Comparison of ENCODE assay signal across 9 cellular contexts in the genomic region with DNA sequence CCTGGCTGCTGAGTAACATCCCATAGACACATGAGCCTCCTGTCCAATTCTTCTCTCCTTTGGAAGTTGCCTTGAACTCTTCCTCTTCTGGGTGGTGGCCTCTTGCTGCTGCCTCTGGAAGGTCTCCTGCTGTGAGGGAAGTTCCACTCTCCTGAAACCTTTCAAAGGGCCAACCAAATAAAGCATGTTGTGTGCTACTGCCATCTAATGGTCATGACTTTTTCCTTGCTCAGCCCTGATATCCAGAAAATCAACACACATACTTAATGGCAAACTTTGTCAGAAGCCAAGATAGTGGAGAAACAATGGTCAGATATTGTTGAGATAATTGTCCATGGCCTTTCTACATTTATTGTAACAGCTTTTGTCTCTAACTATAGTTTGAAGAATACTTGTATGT. TPM values are rescaled to one million over a fixed set of nuclear protein-coding genes. Genes with fewer than 3 reads are reported as not detected.
DNase-seq lines count a peak whose midpoint lies in the region; ATAC-seq and TF ChIP-seq lines count a peak whose summit lies in the region.
"Had no signal": no experiment of that assay in that cellular context is flagged by ENCODE, and none has a peak within 500 bp of the region (broad histone marks: within the 10 kb centered on the region; RNA-seq: fewer than 3 reads in every experiment).

No MANE protein-coding gene starts in this region.

- H3K27ac ChIP-seq in AG04450 (ENCODE audit: low read depth, low read length) (no peak overlapping the region), Peyer's patch (no peak overlapping the region)

- TF ChIP-seq POLR2A in Peyer's patch (IDR thresholded peaks at IDR 0.05) = no peak

- H3K27me3 ChIP-seq in AG04450 (ENCODE audit: control insufficient read depth, insufficient read depth, low read length) (no peaks in the 10 kb centered on the region), Peyer's patch (no peaks in the 10 kb centered on the region)

- no peaks in the 10 kb centered on the region for H3K36me3 ChIP-seq in Peyer's patch

- no peaks in the 10 kb centered on the region for H3K9me3 Mint-ChIP-seq in glutamatergic neuron (ENCODE audit: unreplicated experiment)

- H3K4me3 Mint-ChIP-seq in glutamatergic neuron (ENCODE audit: unreplicated experiment) = no peak overlapping the region

- ATAC-seq in HG03469 (IDR thresholded peaks at IDR 0.05; ENCODE audit: unreplicated experiment) (no peak), HG03039 (IDR thresholded peaks at IDR 0.05; ENCODE audit: unreplicated experiment) (no peak)

- CTCF ChIA-PET in AG04450 (lab: Charles Lee) = interaction anchor here (1.0 to 2.0 kb wide), 4 partner anchors 16 to 110 kb away, joined by 3 to 6 read pairs (median 3); no protein-coding TSS in a partner anchor

- H3K4me3 ChIP-seq in AG04450 (ENCODE audit: low read depth, low read length) = no peak overlapping the region
- no peak overlapping the region for H3K4me3 ChIP-seq in Peyer's patch

- no peaks in the 10 kb centered on the region for H3K4me1 ChIP-seq in Peyer's patch

- no peaks in the 10 kb centered on the region for H3K36me3 Mint-ChIP-seq in glutamatergic neuron (ENCODE audit: unreplicated experiment)

- TF ChIP-seq CTCF in AG04450 (IDR thresholded peaks at IDR 0.05; ENCODE audit: low read depth, low read length) (peak; percentile 52), GM13977 (IDR thresholded peaks at IDR 0.05; ENCODE audit: extremely low read depth, insufficient read depth, missing control alignments) (peak; percentile 68), Peyer's patch (IDR thresholded peaks at IDR 0.05) (peak in 5 of 6 experiments; percentile 16 to 40 (median 28)), glutamatergic neuron (IDR thresholded peaks at IDR 0.05; ENCODE audit: partially characterized antibody, unreplicated experiment) (peak; percentile 24)

- in situ Hi-C loops in GM13977 (cut with MboI; ENCODE audit: low pct_unique_long_range_greater_than_20kb, low sequenced_read_pairs, unreplicated experiment) = no loop called here

- H3K9me3 ChIP-seq in AG04450 (ENCODE audit: control insufficient read depth, insufficient read depth, low read length) (no peaks in the 10 kb centered on the region), Peyer's patch (no peaks in the 10 kb centered on the region)

- no peaks in the 10 kb centered on the region for H3K27me3 Mint-ChIP-seq in glutamatergic neuron (ENCODE audit: unreplicated experiment)

- H3K27ac Mint-ChIP-seq in glutamatergic neuron (ENCODE audit: unreplicated experiment) = no peak overlapping the region

- H3K4me1 Mint-ChIP-seq in glutamatergic neuron (ENCODE audit: low read depth, unreplicated experiment) = no peaks in the 10 kb centered on the region

- POLR2A ChIA-PET in AG04450 (lab: Yijun Ruan, JAX) = no interaction called here

- DNase-seq in AG04450 (ENCODE audit: low read depth, low spot score) (no peak), GM13977 (ENCODE audit: low spot score) (no peak), Peyer's patch (no peak), glutamatergic neuron (no peak), cortex of kidney (lab: John Stamatoyannopoulos, UW) (no peak), germinal center (ENCODE audit: low spot score) (no peak)

RNA-seq across cellular contexts. Expression of a gene that starts 19.1 kb away (rescaled TPM):
- 1.8 and 2.0 TPM in 2 replicates for polyA plus RNA-seq in AG04450 (2011; rRNA removed)
- polyA minus RNA-seq in AG04450 (2011; rRNA and poly(A)+ RNA removed) = 6.9 TPM in 2 replicates
- 1 to 10 TPM; 4.4 to 9.9 (median 6.7) TPM for total RNA-seq in Peyer's patch
- 3.4 TPM for total RNA-seq in glutamatergic neuron (ENCODE audit: unreplicated experiment)
- total RNA-seq: osteocyte had no signal
